In the genomic region with DNA sequence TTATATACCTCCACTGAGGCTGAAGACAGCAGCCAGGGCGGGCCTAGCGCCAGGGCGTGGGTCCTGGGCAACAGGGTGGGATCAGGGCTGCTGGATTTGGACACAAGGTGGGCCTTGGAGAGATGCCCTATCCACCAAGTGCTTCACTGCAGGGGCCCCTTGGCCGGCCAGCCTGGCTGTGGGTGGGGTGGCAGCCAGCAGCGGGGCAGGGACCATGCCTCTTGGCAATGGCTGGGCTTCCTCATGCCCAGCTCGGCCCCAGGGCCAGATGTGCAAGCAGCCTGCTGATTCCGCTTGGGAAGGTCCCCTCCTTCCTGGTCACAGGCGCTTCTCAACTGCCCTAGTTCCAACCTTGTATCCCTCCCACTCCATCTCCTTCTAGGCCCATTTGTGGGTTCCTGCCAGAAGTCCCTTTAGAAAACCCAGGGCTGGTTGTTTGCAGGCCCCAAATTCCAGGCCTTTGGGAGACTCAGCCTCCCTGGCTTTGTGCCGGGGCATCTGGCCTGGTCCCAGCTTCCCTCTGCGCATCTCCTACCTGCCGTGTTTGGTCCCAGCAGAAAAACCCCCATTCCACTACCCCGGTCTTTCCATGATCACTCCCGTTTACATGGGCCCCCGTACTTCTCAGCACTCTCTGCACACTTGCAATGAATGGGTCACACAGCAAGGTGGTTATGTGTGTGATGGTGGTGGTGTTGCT, we compare ENCODE assay signal across 10 cellular contexts. TPM values are rescaled to one million over a fixed set of nuclear protein-coding genes. Genes with fewer than 3 reads are reported as not detected.
A peak's percentile ranks its signal among the peaks of the same experiment; 100 is the strongest.
DNase-seq lines count a peak whose midpoint lies in the region; ATAC-seq and TF ChIP-seq lines count a peak whose summit lies in the region.
"Had no signal": no experiment of that assay in that cellular context is flagged by ENCODE, and none has a peak within 500 bp of the region (broad histone marks: within the 10 kb centered on the region; RNA-seq: fewer than 3 reads in every experiment).

No MANE protein-coding gene starts in this region.

- H3K4me3 ChIP-seq in fibroblast of lung (replicated peaks in 1 of 4; ENCODE audit: control extremely low read depth in 1 of 4, insufficient read depth in 1 of 4, low read depth in 3 of 4, low read length in 4 of 4) = peak overlapping the region in 1 of 4 experiments; percentile 17
- no peak overlapping the region for H3K4me3 ChIP-seq in spleen
- H3K4me3 ChIP-seq: A549 had no signal

- H3K36me3 ChIP-seq in fibroblast of lung (ENCODE audit: control insufficient read depth, insufficient read depth, low read length) (peaks cover 27% of the 10 kb centered on the region), spleen (peaks cover 4 to 96% (median 81%) of the 10 kb centered on the region in 6 donors)

- H3K9ac ChIP-seq in fibroblast of lung (ENCODE audit: insufficient read depth, low read length) = no peak overlapping the region

- intact Hi-C loops in Right ventricle myocardium inferior (cut with DNase I) = no loop called here
- intact Hi-C loops in cardiac septum (cut with DNase I) = no loop called here
- intact Hi-C loops in spleen (cut with DNase I; ENCODE audit: low total_unique reads) = no loop called here

- H3K27me3 ChIP-seq in fibroblast of lung (ENCODE audit: control insufficient read depth, insufficient read depth, low read length) (no peaks in the 10 kb centered on the region), spleen (replicated peaks in 1 of 7) (no peaks in the 10 kb centered on the region)

- H3K4me1 ChIP-seq in fibroblast of lung (ENCODE audit: control insufficient read depth, extremely low read depth, insufficient read depth, low read length) = peaks cover 8% of the 10 kb centered on the region
- peaks cover 0 to 53% (median 17%) of the 10 kb centered on the region in 6 donors for H3K4me1 ChIP-seq in spleen
- H3K4me1 ChIP-seq: A549 had no signal

- DNase-seq in Right ventricle myocardium inferior (ENCODE audit: missing footprints) (peak; percentile 68), cardiac septum (ENCODE audit: low spot score) (no peak), fibroblast of lung (ENCODE audit: low read depth in 2 of 2) (no peak), nucleus accumbens (lab: John Stamatoyannopoulos, UW) (peak in 31 of 56 donors; percentile 10 to 62 (median 29)), H4 (ENCODE audit: low spot score) (no peak), D341Med (ENCODE audit: low spot score) (no peak), spleen (no peak)
- DNase-seq: T-helper 17 cell had no signal

- no peaks in the 10 kb centered on the region for H4K20me1 ChIP-seq in fibroblast of lung (ENCODE audit: control insufficient read depth, extremely low read depth, insufficient read depth, low read length)

- peak overlapping the region; percentile 65 for H3K4me2 ChIP-seq in fibroblast of lung (ENCODE audit: extremely low read depth, insufficient read depth, low read length)
- H3K4me2 ChIP-seq: A549 had no signal

- ATAC-seq in Right ventricle myocardium inferior (peak; percentile 59), HG02973 (IDR thresholded peaks at IDR 0.05; ENCODE audit: unreplicated experiment) (no peak)
- ATAC-seq: T-helper 17 cell had no signal

- WGBS in spleen, 5 donors = 80 to 91% (median 88%) methylated on average over 14 of the region's 14 CpGs

- H2AFZ ChIP-seq in fibroblast of lung (ENCODE audit: low read length) = no peak overlapping the region

- H3K79me2 ChIP-seq in fibroblast of lung (ENCODE audit: control insufficient read depth, insufficient read depth, low read length) = peaks cover 60% of the 10 kb centered on the region

- H3K27ac ChIP-seq in fibroblast of lung (ENCODE audit: insufficient read depth, low read length) = peak overlapping the region; percentile 46
- H3K27ac ChIP-seq in spleen = peak overlapping the region in 2 of 8 donors; percentile 24 to 28
- H3K27ac ChIP-seq: A549 had no signal

- TF ChIP-seq POLR2A in spleen (IDR thresholded peaks at IDR 0.05) = no peak

- H3K9me3 ChIP-seq in fibroblast of lung (ENCODE audit: control insufficient read depth, insufficient read depth, low read depth, low read length) (no peaks in the 10 kb centered on the region), spleen (no peaks in the 10 kb centered on the region)
- H3K9me3 ChIP-seq: A549 had no signal

- TF ChIP-seq CTCF in fibroblast of lung (conservative IDR thresholded peaks at IDR 0.05 in 1 of 2, IDR thresholded peaks at IDR 0.05 in 1 of 2; ENCODE audit: low read depth in 1 of 2, low read length in 2 of 2) = no peak
- TF ChIP-seq CTCF in spleen (IDR thresholded peaks at IDR 0.05 in 8 of 11, conservative IDR thresholded peaks at IDR 0.05 in 3 of 11) = no peak

RNA-seq across cellular contexts. Expression of a gene that starts 15.1 kb away (rescaled TPM):
- total RNA-seq in Right ventricle myocardium inferior = 32.7 TPM
- total RNA-seq in cardiac septum = 36.4 TPM
- 39.8 and 56.1 TPM in 2 replicates for total RNA-seq in fibroblast of lung
- 42.9 and 52.6 TPM in 2 replicates for polyA plus RNA-seq in fibroblast of lung
- polyA plus RNA-seq in fibroblast of lung (2012) = 35.9 and 43.6 TPM in 2 replicates
- 14.3 and 20.7 TPM in 2 replicates for polyA minus RNA-seq in fibroblast of lung (ENCODE audit: low replicate concordance)
- total RNA-seq in H4 (2014; rRNA removed; shearing (Covaris generic)) = 28.4 and 34.0 TPM in 2 replicates
- total RNA-seq in spleen = 10 to 100 TPM; 28.7 to 40.3 (median 35.6) TPM
- 10 to 100 TPM; 11.3 to 15.9 (median 11.3) TPM for polyA plus RNA-seq in spleen

RNA-seq across cellular contexts. Expression of a gene that starts 34.4 kb away (rescaled TPM):
- total RNA-seq in Right ventricle myocardium inferior (25.8 TPM), cardiac septum (25.3 TPM), fibroblast of lung (20.8 and 21.8 TPM in 2 replicates), spleen (10 to 100 TPM; 25.8 to 35.0 (median 29.8) TPM)
- polyA plus RNA-seq in fibroblast of lung (15.6 and 16.1 TPM in 2 replicates), spleen (1 to 10 TPM; 4.1 to 6.1 (median 4.5) TPM)
- polyA plus RNA-seq in fibroblast of lung (2012) = 16.5 and 17.2 TPM in 2 replicates
- 5.4 and 6.9 TPM in 2 replicates for polyA minus RNA-seq in fibroblast of lung (ENCODE audit: low replicate concordance)
- 12.8 and 19.7 TPM in 2 replicates for total RNA-seq in H4 (2014; rRNA removed; shearing (Covaris generic))

RNA-seq across cellular contexts. Expression of a gene that starts 37.4 kb away (rescaled TPM):
- total RNA-seq in Right ventricle myocardium inferior (2.0 TPM), cardiac septum (1.6 TPM), fibroblast of lung (3.1 and 4.5 TPM in 2 replicates), spleen (10 to 100 TPM; 10.8 to 15.7 (median 12.5) TPM)
- polyA plus RNA-seq in fibroblast of lung (3.5 and 3.7 TPM in 2 replicates), spleen (10 to 100 TPM; 14.0 to 18.0 (median 14.8) TPM)
- polyA plus RNA-seq in fibroblast of lung (2012) = 4.8 and 4.9 TPM in 2 replicates
- 1.3 and 2.4 TPM in 2 replicates for polyA minus RNA-seq in fibroblast of lung (ENCODE audit: low replicate concordance)
- 3.2 and 3.5 TPM in 2 replicates for total RNA-seq in H4 (2014; rRNA removed; shearing (Covaris generic))

RNA-seq across cellular contexts. Expression of a gene that starts 58.9 kb away (rescaled TPM):
- total RNA-seq in Right ventricle myocardium inferior = 23.0 TPM
- 24.3 TPM for total RNA-seq in cardiac septum
- total RNA-seq in fibroblast of lung = 18.5 and 20.8 TPM in 2 replicates
- 16.1 and 21.5 TPM in 2 replicates for polyA plus RNA-seq in fibroblast of lung
- polyA plus RNA-seq in fibroblast of lung (2012) = 22.6 and 29.2 TPM in 2 replicates
- polyA minus RNA-seq in fibroblast of lung (ENCODE audit: low replicate concordance) = 5.2 and 10.7 TPM in 2 replicates
- 8.4 and 16.9 TPM in 2 replicates for total RNA-seq in H4 (2014; rRNA removed; shearing (Covaris generic))
- 10 to 100 TPM; 18.9 to 36.1 (median 27.8) TPM for total RNA-seq in spleen
- polyA plus RNA-seq in spleen = 10 to 100 TPM; 36.3 to 63.7 (median 55.4) TPM

Comparison
In these comparisons a context has a peak if more than half of its experiments do, and no peak if none do; other contexts are left out.
1. DNase-seq: peak in Right ventricle myocardium inferior (single experiment) and nucleus accumbens (31 of 56); none in cardiac septum (single experiment), fibroblast of lung (0 of 2), H4 (single experiment), D341Med (single experiment) and spleen (single experiment).